Comparison of ENCODE assay signal across 32 cellular contexts in genomic region chr3:129697229-129697970, GRCh38.
"Had no signal": no experiment of that assay in that cellular context is flagged by ENCODE, and none has a peak within 500 bp of the region (broad histone marks: within the 10 kb centered on the region; RNA-seq: fewer than 3 reads in every experiment).

No MANE protein-coding gene starts in this region.

- ATAC-seq: activated T-cell treated with anti-CD3 and anti-CD28 coated beads, Interleukin-2, amount 50 U/mL, for 4 hours had no signal

- H3K4me3 Mint-ChIP-seq: activated CD4-positive, alpha-beta T cell treated with anti-CD3 and anti-CD28 coated beads, Interleukin-2, amount 10 ng/mL, durations not matched to agents 24 days and 14 days; activated naive CD8-positive, alpha-beta T cell treated with anti-CD3 and anti-CD28 coated beads for 36 hours; activated T-cell treated with anti-CD3 and anti-CD28 coated beads, Interleukin-2, amount 50 U/mL, for 4 hours; activated T-helper 1 cell treated with anti-CD3 and anti-CD28 coated beads, Interleukin-12 subunit alpha, Interleukin-12 subunit beta, Interleukin-2, Interleukin-4 antibody, amounts not matched to agents 30 ng/mL and 10 ng/mL and 1 ng/mL, durations not matched to agents 14 hours and 24 hours and 36 hours had no signal

- H3K27ac Mint-ChIP-seq: activated CD4-positive, alpha-beta T cell treated with anti-CD3 and anti-CD28 coated beads, Interleukin-2, amount 10 ng/mL, durations not matched to agents 24 days and 14 days; activated naive CD8-positive, alpha-beta T cell treated with anti-CD3 and anti-CD28 coated beads for 36 hours; activated T-helper 1 cell treated with anti-CD3 and anti-CD28 coated beads, Interleukin-12 subunit alpha, Interleukin-12 subunit beta, Interleukin-2, Interleukin-4 antibody, amounts not matched to agents 30 ng/mL and 10 ng/mL and 1 ng/mL, durations not matched to agents 14 hours and 24 hours and 36 hours had no signal

- H3K36me3 ChIP-seq: brain microvascular endothelial cell, SJCRH30, WERI-Rb-1 had no signal

- H3K9me3 Mint-ChIP-seq: activated T-helper 1 cell treated with anti-CD3 and anti-CD28 coated beads, Interleukin-12 subunit alpha, Interleukin-12 subunit beta, Interleukin-2, Interleukin-4 antibody, amounts not matched to agents 30 ng/mL and 10 ng/mL and 1 ng/mL, durations not matched to agents 14 hours and 24 hours and 36 hours had no signal

- H3K9ac ChIP-seq: KMS-11 had no signal

- DNase-seq: activated CD4-positive, alpha-beta T cell treated with anti-CD3 and anti-CD28 coated beads for 1 hour; activated CD4-positive, alpha-beta T cell treated with anti-CD3 and anti-CD28 coated beads, Interleukin-2, amount 10 ng/mL, durations not matched to agents 24 days and 14 days; activated CD4-positive, alpha-beta T cell treated with anti-CD3 and anti-CD28 coated beads, Interleukin-2, amount 50 U/mL, for 48 hours; activated CD4-positive, CD25-positive, alpha-beta regulatory T cell; activated CD8-positive, alpha-beta memory T cell treated with anti-CD3 and anti-CD28 coated beads, Interleukin-2, amount 50 U/mL, for 4 hours; activated naive CD4-positive, alpha-beta T cell; activated naive CD4-positive, alpha-beta T cell treated with anti-CD3 and anti-CD28 coated beads, Interleukin-2, amount 50 U/mL, for 16 hours; activated naive CD8-positive, alpha-beta T cell treated with anti-CD3 and anti-CD28 coated beads for 36 hours; activated T-cell treated with anti-CD3 and anti-CD28 coated beads for 4 hours; activated T-cell treated with anti-CD3 and anti-CD28 coated beads, Interleukin-2, amount 50 U/mL, for 4 hours; amniotic stem cell; aorta; brain microvascular endothelial cell; central memory CD4-positive, alpha-beta T cell; MM.1S; MV-4-11; NCI-H1092; NCI-H1436 treated with DMSO at 0.1 percent for 48 hours; NCI-H1694 treated with DMSO at 0.1 percent for 48 hours; NCI-H2029; NCI-H510A; NCI-H526; NCI-H748 treated with DMSO at 0.1 percent for 48 hours; NK-92 treated with Interleukin-12 subunit alpha and Interleukin-12 subunit beta, amount 100 ng/mL, for 24 hours; OCI-M1; SHP77; SJCRH30; T1000; WERI-Rb-1 had no signal

- H3K27me3 Mint-ChIP-seq: activated CD4-positive, alpha-beta T cell treated with anti-CD3 and anti-CD28 coated beads, Interleukin-2, amount 10 ng/mL, durations not matched to agents 24 days and 14 days; activated naive CD8-positive, alpha-beta T cell treated with anti-CD3 and anti-CD28 coated beads for 36 hours had no signal

- H3K27me3 ChIP-seq: brain microvascular endothelial cell, SJCRH30 had no signal

- H3K4me3 ChIP-seq: SJCRH30, SK-N-MC had no signal

- H3K4me2 ChIP-seq: KMS-11 had no signal

- H3K4me1 ChIP-seq: SJCRH30 had no signal

- H3K27ac ChIP-seq: brain microvascular endothelial cell, KMS-11, SJCRH30, SK-N-MC, WERI-Rb-1 had no signal
